Comparison of ENCODE assay signal across 20 cellular contexts in the genomic region with DNA sequence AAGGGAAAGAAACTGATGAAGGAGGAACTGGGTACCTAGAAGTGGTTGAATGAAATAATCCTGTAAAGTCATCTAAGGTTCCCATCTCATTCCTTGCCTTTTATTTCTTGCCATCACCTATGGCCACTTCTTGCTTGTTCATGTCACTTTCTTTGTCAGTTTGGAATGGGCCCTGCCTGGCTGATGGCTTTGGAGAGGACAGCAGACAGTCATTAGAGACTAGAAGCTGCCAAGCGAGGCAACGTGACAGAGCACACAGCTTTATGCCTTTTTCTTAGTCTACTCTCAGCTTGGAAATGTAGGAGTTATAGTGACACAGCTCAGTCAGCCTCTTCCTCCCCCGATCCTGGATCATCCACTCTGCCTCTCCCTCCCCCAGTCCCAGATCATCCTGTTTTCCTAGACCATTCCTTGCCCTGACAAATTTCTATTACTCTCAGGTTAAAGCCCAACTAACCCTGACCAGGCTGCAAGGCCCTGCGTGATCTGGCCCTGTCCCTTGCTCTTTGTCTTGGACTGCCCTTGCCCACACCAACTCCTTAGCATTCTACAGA. TPM values are rescaled to one million over a fixed set of nuclear protein-coding genes. Genes with fewer than 3 reads are reported as not detected.
DNase-seq lines count a peak whose midpoint lies in the region; ATAC-seq and TF ChIP-seq lines count a peak whose summit lies in the region.
"Had no signal": no experiment of that assay in that cellular context is flagged by ENCODE, and none has a peak within 500 bp of the region (broad histone marks: within the 10 kb centered on the region; RNA-seq: fewer than 3 reads in every experiment).

No MANE protein-coding gene starts in this region.

- POLR2A ChIA-PET in MCF 10A (lab: Yijun Ruan, JAX), result no interaction called here

- no peaks in the 10 kb centered on the region for H3K36me3 ChIP-seq in breast epithelium
- no peaks in the 10 kb centered on the region for H3K36me3 ChIP-seq in mucosa of descending colon (ENCODE audit: low read depth)
- no peaks in the 10 kb centered on the region for H3K36me3 ChIP-seq in tibial artery
- H3K36me3 ChIP-seq: adrenal gland, pancreas had no signal

- no peak for DNase-seq in breast epithelium (ENCODE audit: low spot score in 2 of 2)
- DNase-seq in MCF 10A (ENCODE audit: unreplicated experiment), result no peak
- DNase-seq in central memory CD8-positive, alpha-beta T cell (ENCODE audit: low spot score in 2 of 2), result no peak
- no peak for DNase-seq in mucosa of descending colon
- DNase-seq in tibial artery, result no peak
- no peak for DNase-seq in NCI-H526 treated with DMSO at 0.1 percent for 48 hours (lab: John Stamatoyannopoulos, UW)
- DNase-seq in stimulated activated CD4-positive, alpha-beta T cell treated with anti-CD3 and anti-CD28 coated beads, Interleukin-1b, Interleukin-23, amount 100 ng/mL, for 48 hours, result no peak
- DNase-seq: adrenal gland, cerebellar nuclear complex, DMS79 treated with DMSO at 0.1 percent for 48 hours, Kasumi-1, NCI-H146, NCI-H2227 treated with DMSO at 0.1 percent for 48 hours, pancreas, Right ventricle myocardium superior, T-helper 1 cell, upper lobe of left lung had no signal

- H3K27me3 ChIP-seq in breast epithelium (no peaks in the 10 kb centered on the region), tibial artery (no peaks in the 10 kb centered on the region)
- H3K27me3 ChIP-seq: adrenal gland, hepatocyte, pancreas, upper lobe of left lung had no signal

- intact Hi-C loops in breast epithelium (cut with DNase I; ENCODE audit: low total_unique reads) (no loop called here), MCF 10A (cut with micrococcal nuclease) (no loop called here), mucosa of descending colon (cut with DNase I, micrococcal nuclease) (no loop called here), tibial artery (cut with DNase I; ENCODE audit: low total_unique reads) (no loop called here)

- TF ChIP-seq POLR2A in breast epithelium (IDR thresholded peaks at IDR 0.05), result no peak

- no peak for ATAC-seq in central memory CD8-positive, alpha-beta T cell (replicated peaks; ENCODE audit: extremely low read depth, poor library complexity, severe bottlenecking)
- ATAC-seq in mucosa of descending colon, result peak; percentile 17
- no peak for ATAC-seq in GM19467 (IDR thresholded peaks at IDR 0.05; ENCODE audit: unreplicated experiment)
- ATAC-seq: pancreas had no signal

- H3K4me1 ChIP-seq in breast epithelium (peaks cover 4 to 30% of the 10 kb centered on the region in 2 donors), mucosa of descending colon (ENCODE audit: low read depth) (peaks cover 15% of the 10 kb centered on the region), tibial artery (peaks cover 9 to 99% (median 63%) of the 10 kb centered on the region in 4 donors)

- H3K27ac Mint-ChIP-seq in MCF 10A (ENCODE audit: low read depth, unreplicated experiment), result no peak overlapping the region
- peak overlapping the region; percentile 16 for H3K27ac Mint-ChIP-seq in central memory CD8-positive, alpha-beta T cell (ENCODE audit: low read depth)
- H3K27ac Mint-ChIP-seq: activated T-helper 2 cell treated with anti-CD3 and anti-CD28 coated beads, Interferon-gamma antibody, Interleukin-2, Interleukin-4, amounts not matched to agents 10 μg/mL and 5 μg/mL and 100 μg/mL, durations not matched to agents 14 hours and 24 hours and 36 hours had no signal

- TF ChIP-seq CTCF in breast epithelium (IDR thresholded peaks at IDR 0.05) (no peak), MCF 10A (IDR thresholded peaks at IDR 0.05; ENCODE audit: unreplicated experiment) (no peak), mucosa of descending colon (IDR thresholded peaks at IDR 0.05) (no peak), tibial artery (IDR thresholded peaks at IDR 0.05) (no peak)

- H3K36me3 Mint-ChIP-seq in MCF 10A (ENCODE audit: insufficient read depth, unreplicated experiment), result no peaks in the 10 kb centered on the region
- H3K36me3 Mint-ChIP-seq in central memory CD8-positive, alpha-beta T cell (ENCODE audit: insufficient read depth), result peaks cover 1% of the 10 kb centered on the region

- BruUV-seq in MCF 10A (replicated peaks; lab: Mats Ljungman, UMichigan), result no TSS peak

- H3K27me3 Mint-ChIP-seq in MCF 10A (ENCODE audit: insufficient read depth, unreplicated experiment), result no peaks in the 10 kb centered on the region
- no peaks in the 10 kb centered on the region for H3K27me3 Mint-ChIP-seq in central memory CD8-positive, alpha-beta T cell

- H3K9me3 ChIP-seq in breast epithelium (no peaks in the 10 kb centered on the region), mucosa of descending colon (no peaks in the 10 kb centered on the region), tibial artery (no peaks in the 10 kb centered on the region)
- H3K9me3 ChIP-seq: adrenal gland, pancreas, upper lobe of left lung had no signal

- peak overlapping the region; percentile 51 to 58 for H3K27ac ChIP-seq in breast epithelium
- peak overlapping the region; percentile 38 to 58 for H3K27ac ChIP-seq in tibial artery
- H3K27ac ChIP-seq: hepatocyte, pancreas had no signal

- H3K4me1 Mint-ChIP-seq in MCF 10A (ENCODE audit: insufficient read depth, unreplicated experiment), result peaks cover 16% of the 10 kb centered on the region
- H3K4me1 Mint-ChIP-seq in central memory CD8-positive, alpha-beta T cell, result peaks cover 41% of the 10 kb centered on the region

- no peak overlapping the region for H3K4me3 ChIP-seq in breast epithelium
- H3K4me3 ChIP-seq in mucosa of descending colon, result no peak overlapping the region
- no peak overlapping the region for H3K4me3 ChIP-seq in tibial artery
- H3K4me3 ChIP-seq: adrenal gland, hepatocyte, pancreas, upper lobe of left lung had no signal

- H3K4me3 Mint-ChIP-seq in MCF 10A (ENCODE audit: unreplicated experiment), result no peak overlapping the region
- H3K4me3 Mint-ChIP-seq in central memory CD8-positive, alpha-beta T cell, result no peak overlapping the region

- no peaks in the 10 kb centered on the region for H3K9me3 Mint-ChIP-seq in MCF 10A (ENCODE audit: unreplicated experiment)
- H3K9me3 Mint-ChIP-seq in central memory CD8-positive, alpha-beta T cell, result no peaks in the 10 kb centered on the region
- H3K9me3 Mint-ChIP-seq: activated T-helper 2 cell treated with anti-CD3 and anti-CD28 coated beads, Interferon-gamma antibody, Interleukin-2, Interleukin-4, amounts not matched to agents 10 μg/mL and 5 μg/mL and 100 μg/mL, durations not matched to agents 14 hours and 24 hours and 36 hours had no signal

- CTCF ChIA-PET in MCF 10A (lab: Yijun Ruan, JAX), result no interaction called here

RNA-seq across cellular contexts. Expression of gene ETV6, which starts 26.6 kb away (rescaled TPM):
- total RNA-seq in breast epithelium (10 to 100 TPM; 17.8 to 58.7 (median 45.2) TPM), MCF 10A (2022) (16.9 and 19.3 TPM in 2 replicates), mucosa of descending colon (10 to 100 TPM; 60.9 to 74.3 (median 72.8) TPM)
